Comparison of ENCODE assay signal across 23 cellular contexts in genomic region chr2:205119141-205119540, GRCh38.
"Had no signal": no experiment of that assay in that cellular context is flagged by ENCODE, and none has a peak within 500 bp of the region (broad histone marks: within the 10 kb centered on the region; RNA-seq: fewer than 3 reads in every experiment).

No MANE protein-coding gene starts in this region.

- DNase-seq: activated CD4-positive, alpha-beta memory T cell treated with anti-CD3 and anti-CD28 coated beads for 36 hours; activated CD4-positive, alpha-beta T cell treated with anti-CD3 and anti-CD28 coated beads, Interleukin-2, amount 10 ng/mL, durations not matched to agents 7 days and 5 days; activated CD4-positive, CD25-positive, alpha-beta regulatory T cell; activated CD8-positive, alpha-beta memory T cell treated with anti-CD3 and anti-CD28 coated beads for 24 hours; activated effector memory CD4-positive, alpha-beta T cell treated with anti-CD3 and anti-CD28 coated beads, Interleukin-2, amount 50 U/mL, for 16 hours; activated naive CD4-positive, alpha-beta T cell treated with anti-CD3 and anti-CD28 coated beads for 36 hours; activated T-cell treated with anti-CD3 and anti-CD28 coated beads, Interleukin-2, amount 50 U/mL, for 4 hours; amygdala; NCI-H1092; NCI-H1417; NCI-H1930; NCI-H2171; NCI-H2227 treated with DMSO at 0.1 percent for 48 hours; NCI-H446 treated with DMSO at 0.1 percent for 48 hours; NCI-H524 treated with DMSO at 0.1 percent for 48 hours; NCI-H774; OCI-M1; Right ventricle myocardium superior; SJCRH30; SK-N-SH; T-helper 1 cell had no signal

- H3K4me3 ChIP-seq: cardiac muscle cell, SJCRH30 had no signal

- ATAC-seq: activated T-cell treated with anti-CD3 and anti-CD28 coated beads, Interleukin-2, amount 50 U/mL, for 4 hours; Panc1 had no signal
